In the genomic region with DNA sequence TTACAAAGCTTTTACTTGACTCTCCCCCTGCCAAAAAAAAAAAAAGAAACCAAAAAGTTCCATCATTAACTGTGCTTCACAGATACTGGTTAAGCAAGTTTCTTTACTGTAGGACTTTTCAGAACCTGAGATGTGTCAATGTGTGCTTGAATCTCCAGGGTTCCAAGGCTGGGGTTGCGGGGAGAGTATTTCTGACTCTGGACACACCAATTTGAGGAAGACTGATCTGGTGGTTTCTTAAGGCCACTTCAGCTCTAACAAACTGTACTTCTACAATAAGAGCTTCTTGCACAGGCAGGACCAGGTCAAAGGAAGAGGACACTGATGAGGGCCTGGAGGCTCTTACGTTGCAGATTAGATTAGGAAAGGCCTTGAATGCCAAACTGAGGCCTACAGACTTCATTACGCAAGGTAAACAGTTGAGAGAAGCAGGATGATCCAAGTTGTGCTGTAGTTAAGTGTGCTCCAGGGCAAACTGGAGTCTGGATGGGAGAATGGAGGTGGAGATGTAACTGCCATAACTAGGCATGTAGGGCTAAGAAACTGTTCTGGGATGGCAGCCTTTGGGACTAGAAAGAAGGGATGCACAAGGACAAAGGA, we compare ENCODE assay signal across 20 cellular contexts. TPM values are rescaled to one million over a fixed set of nuclear protein-coding genes. Genes with fewer than 3 reads are reported as not detected.
A peak's percentile ranks its signal among the peaks of the same experiment; 100 is the strongest.
DNase-seq lines count a peak whose midpoint lies in the region; ATAC-seq, FAIRE-seq and TF ChIP-seq lines count a peak whose summit lies in the region.
"Had no signal": no experiment of that assay in that cellular context is flagged by ENCODE, and none has a peak within 500 bp of the region (broad histone marks: within the 10 kb centered on the region; RNA-seq: fewer than 3 reads in every experiment).

No MANE protein-coding gene starts in this region.

- H3K79me2 ChIP-seq in HepG2 (ENCODE audit: insufficient read depth, low read length) = no peaks in the 10 kb centered on the region

- H3K27me3 ChIP-seq in HepG2 (ENCODE audit: control insufficient read depth in 1 of 2, insufficient read depth in 2 of 2, low read length in 2 of 2) = no peaks in the 10 kb centered on the region
- H3K27me3 ChIP-seq in right lobe of liver = no peaks in the 10 kb centered on the region

- TF ChIP-seq CTCF in HepG2 (CRISPR knock-in tag; IDR thresholded peaks at IDR 0.05) = no peak
- no peak for TF ChIP-seq CTCF in right lobe of liver (IDR thresholded peaks at IDR 0.05)
- TF ChIP-seq CTCF in CD14-positive monocyte (IDR thresholded peaks at IDR 0.05) = no peak

- peak overlapping the region in 7 of 10 donors; percentile 4 to 73 (median 36) for H3K27ac Mint-ChIP-seq in naive thymus-derived CD8-positive, alpha-beta T cell
- H3K27ac Mint-ChIP-seq in CD14-positive monocyte = peak overlapping the region in 2 of 7 donors; percentile 0 to 12

- H3K4me1 Mint-ChIP-seq in naive thymus-derived CD8-positive, alpha-beta T cell = peaks cover 2 to 13% (median 6%) of the 10 kb centered on the region in 4 donors
- no peaks in the 10 kb centered on the region for H3K4me1 Mint-ChIP-seq in CD14-positive monocyte

- H3K36me3 ChIP-seq in HepG2 (replicated peaks in 1 of 2; ENCODE audit: control insufficient read depth in 1 of 2, insufficient read depth in 2 of 2, low read length in 2 of 2) (peaks cover 8 to 14% of the 10 kb centered on the region in 2 experiments; a peak in 4 of 5 replicates), right lobe of liver (peaks cover 0 to 3% (median 0%) of the 10 kb centered on the region in 4 donors)

- no peaks in the 10 kb centered on the region for H3K27me3 Mint-ChIP-seq in naive thymus-derived CD8-positive, alpha-beta T cell
- H3K27me3 Mint-ChIP-seq in CD14-positive monocyte (ENCODE audit: low read depth in 3 of 3) = no peaks in the 10 kb centered on the region

- peak; percentile 40 for FAIRE-seq in HepG2 (lab: Jason Lieb, UNC)

- H3K4me1 ChIP-seq in HepG2 (ENCODE audit: insufficient read depth, low read length) = peaks cover 8% of the 10 kb centered on the region
- peaks cover 0 to 7% (median 0%) of the 10 kb centered on the region in 4 donors for H3K4me1 ChIP-seq in right lobe of liver

- no peaks in the 10 kb centered on the region for H3K9me3 Mint-ChIP-seq in naive thymus-derived CD8-positive, alpha-beta T cell
- no peaks in the 10 kb centered on the region for H3K9me3 Mint-ChIP-seq in CD14-positive monocyte

- H3K4me2 ChIP-seq in HepG2 (ENCODE audit: low read depth, low read length) = no peak overlapping the region

- H3K4me3 ChIP-seq in HepG2 (replicated peaks in 1 of 3; ENCODE audit: insufficient read depth in 1 of 3, low read depth in 2 of 3, low read length in 3 of 3) (no peak overlapping the region), right lobe of liver (no peak overlapping the region)

- no peak overlapping the region for H3K4me3 Mint-ChIP-seq in naive thymus-derived CD8-positive, alpha-beta T cell
- H3K4me3 Mint-ChIP-seq in CD14-positive monocyte = no peak overlapping the region

- no peak for TF ChIP-seq EP300 in HepG2 (IDR thresholded peaks at IDR 0.05; ENCODE audit: low read depth in 2 of 2, low read length in 2 of 2)
- TF ChIP-seq EP300 in HepG2 (CRISPR knock-in tag; IDR thresholded peaks at IDR 0.05; ENCODE audit: borderline replicate concordance) = no peak

- DNase-seq in HepG2 (ENCODE audit: low spot score) = no peak
- DNase-seq in right lobe of liver = no peak
- peak; percentile 41 for DNase-seq in amniotic epithelial cell (ENCODE audit: low read depth)
- DNase-seq in naive thymus-derived CD8-positive, alpha-beta T cell = no peak
- DNase-seq in CD14-positive monocyte (ENCODE audit: low spot score) = no peak
- DNase-seq in Right ventricle myocardium superior = no peak
- DNase-seq: C1 segment of cervical spinal cord, COR-L47, DMS153, EL, KG1, NCI-H1436, NCI-H2029, NCI-H2171 treated with DMSO at 0.1 percent for 48 hours, NCI-H748 treated with DMSO at 0.1 percent for 48 hours, OCI-M1, RPMI8226 had no signal

- POLR2A ChIA-PET in HepG2 (lab: Yijun Ruan, JAX) = interaction anchor here (0.9 kb wide), 1 partner anchor 9 kb away, joined by 3 read pairs; no protein-coding TSS in a partner anchor
- POLR2A ChIA-PET in naive thymus-derived CD8-positive, alpha-beta T cell (lab: Charles Lee) = no interaction called here

- TF ChIP-seq RAD21 in HepG2 (CRISPR knock-in tag; IDR thresholded peaks at IDR 0.05) = no peak

- no peak for TF ChIP-seq POLR2A in HepG2 (IDR thresholded peaks at IDR 0.05; ENCODE audit: insufficient read depth in 1 of 2, low read depth in 2 of 2, low read length in 2 of 2)
- no peak for TF ChIP-seq POLR2A in right lobe of liver (IDR thresholded peaks at IDR 0.05)

- no TSS peak for BruUV-seq in HepG2 (replicated peaks; lab: Mats Ljungman, UMichigan)

- H2AFZ ChIP-seq in HepG2 (ENCODE audit: low read length) = no peak overlapping the region

- no peak for ATAC-seq in HepG2
- no peak for ATAC-seq in right lobe of liver
- ATAC-seq in naive thymus-derived CD8-positive, alpha-beta T cell = no peak
- no peak for ATAC-seq in Right ventricle myocardium superior (ENCODE audit: poor library complexity)
- no peak for ATAC-seq in GM21717 (IDR thresholded peaks at IDR 0.05; ENCODE audit: unreplicated experiment)

- H4K20me1 ChIP-seq in HepG2 (ENCODE audit: insufficient read depth, low read length) = no peaks in the 10 kb centered on the region

- H3K27ac ChIP-seq in HepG2 (ENCODE audit: extremely low read length, insufficient read depth, low read length) = no peak overlapping the region
- H3K27ac ChIP-seq in right lobe of liver = no peak overlapping the region

- CTCF ChIA-PET in HepG2 (lab: Yijun Ruan, JAX; ENCODE audit: low intra/inter-chr PET ratio, low total read pairs) = no interaction called here

- H3K9ac ChIP-seq in HepG2 (ENCODE audit: insufficient read depth, low read depth, low read length) = no peak overlapping the region

- H3K36me3 Mint-ChIP-seq in naive thymus-derived CD8-positive, alpha-beta T cell = peaks cover 0 to 57% (median 14%) of the 10 kb centered on the region in 3 donors
- H3K36me3 Mint-ChIP-seq in CD14-positive monocyte = peaks cover 30 to 75% of the 10 kb centered on the region in 2 donors

- 48% methylated on average over 3 of the region's 3 CpGs for WGBS in HepG2 (ENCODE audit: low lambda C conversion rate)
- WGBS in right lobe of liver (ENCODE audit: insufficient coverage, low coverage, low lambda C conversion rate, missing lambda C conversion rate) = 52% methylated on average over 2 of the region's 3 CpGs

- intact Hi-C loops in HepG2 (cut with micrococcal nuclease; ENCODE audit: unreplicated experiment) = loop anchor here (2.0 kb wide), 1 partner anchor 38 kb away; no protein-coding TSS in a partner anchor
- intact Hi-C loops in right lobe of liver (cut with DNase I) = no loop called here
- intact Hi-C loops in CD14-positive monocyte (cut with micrococcal nuclease) = no loop called here
- intact Hi-C loops in Right ventricle myocardium superior (cut with DNase I) = no loop called here

- in situ Hi-C loops in HepG2 (cut with HindIII; ENCODE audit: extremely low pct_ligation_motif_present, low pct_unique_long_range_greater_than_20kb) = no loop called here

- H3K9me3 ChIP-seq in HepG2 (ENCODE audit: low read length) (no peaks in the 10 kb centered on the region), right lobe of liver (no peaks in the 10 kb centered on the region)

RNA-seq across cellular contexts. Expression of gene COMMD7, which starts 24.4 kb away (rescaled TPM):
- 42.1 and 50.7 TPM in 2 replicates for total RNA-seq in HepG2 (2016; rRNA removed; fragmentation: Illumina TruSeq; extraction: Trizol)
- total RNA-seq in HepG2 (2016; cell fraction: cytosol; rRNA removed; fragmentation: Illumina TruSeq; extraction: Trizol; ENCODE audit: low read depth) = 43.5 and 46.2 TPM in 2 replicates
- 45.7 and 51.2 TPM in 2 replicates for total RNA-seq in HepG2 (2016; cell fraction: insoluble cytoplasmic fraction; rRNA removed; fragmentation: Illumina TruSeq; extraction: Trizol)
- 61.6 and 66.4 TPM in 2 replicates for total RNA-seq in HepG2 (2016; cell fraction: membrane; rRNA removed; fragmentation: Illumina TruSeq; extraction: Trizol)
- 18.5 and 21.3 TPM in 2 replicates for total RNA-seq in HepG2 (2016; cell fraction: nucleus; rRNA removed; fragmentation: Illumina TruSeq; extraction: Trizol)
- polyA plus RNA-seq in HepG2 (2011; rRNA removed) = 53.3 and 57.6 TPM in 2 replicates
- polyA plus RNA-seq in HepG2 (2011; cell fraction: cytosol; rRNA removed) = 43.6 and 53.1 TPM in 2 replicates
- 25.7 and 36.0 TPM in 2 replicates for polyA plus RNA-seq in HepG2 (2011; cell fraction: nucleus; rRNA removed)
- polyA plus RNA-seq in HepG2 (2012) = 41.4 and 42.8 TPM in 2 replicates
- polyA plus RNA-seq in HepG2 (2016; cell fraction: cytosol; fragmentation: Illumina TruSeq; extraction: Trizol; ENCODE audit: low read depth) = 58.9 and 74.1 TPM in 2 replicates
- 70.1 and 77.5 TPM in 2 replicates for polyA plus RNA-seq in HepG2 (2016; cell fraction: insoluble cytoplasmic fraction; fragmentation: Illumina TruSeq; extraction: Trizol; ENCODE audit: low read depth)
- 74.5 and 89.5 TPM in 2 replicates for polyA plus RNA-seq in HepG2 (2016; cell fraction: membrane; fragmentation: Illumina TruSeq; extraction: Trizol; ENCODE audit: low read depth)
- polyA plus RNA-seq in HepG2 (2016; cell fraction: nucleus; fragmentation: Illumina TruSeq; extraction: Trizol; ENCODE audit: insufficient read depth, low read depth) = 54.8 and 59.1 TPM in 2 replicates
- polyA minus RNA-seq in HepG2 (2011; rRNA and poly(A)+ RNA removed; ENCODE audit: low replicate concordance) = 21.5 and 39.2 TPM in 2 replicates
- polyA minus RNA-seq in HepG2 (2011; cell fraction: cytosol; rRNA and poly(A)+ RNA removed) = 16.5 and 16.9 TPM in 2 replicates
- 9.7 and 13.8 TPM in 2 replicates for polyA minus RNA-seq in HepG2 (2011; cell fraction: nucleus; rRNA and poly(A)+ RNA removed)
- 10 to 100 TPM; 15.2 to 21.3 (median 18.6) TPM for total RNA-seq in right lobe of liver
- total RNA-seq in naive thymus-derived CD8-positive, alpha-beta T cell = 10 to 100 TPM; 32.4 to 36.4 TPM
- polyA plus RNA-seq in naive thymus-derived CD8-positive, alpha-beta T cell = 100 to 1,000 TPM; 120 to 138 (median 123) TPM
- 100 to 1,000 TPM; 120 to 133 TPM for polyA plus RNA-seq in CD14-positive monocyte
- 47.8 TPM for total RNA-seq in Right ventricle myocardium superior

RNA-seq across cellular contexts. Expression of gene DNMT3B, which starts 43.3 kb away (rescaled TPM):
- total RNA-seq in HepG2 (2016; rRNA removed; fragmentation: Illumina TruSeq; extraction: Trizol) (13.2 and 13.9 TPM in 2 replicates), right lobe of liver (under 1 TPM; 0.43 to 0.88 (median 0.65) TPM), Right ventricle myocardium superior (0.22 TPM)
- 4.8 and 5.6 TPM in 2 replicates for total RNA-seq in HepG2 (2016; cell fraction: cytosol; rRNA removed; fragmentation: Illumina TruSeq; extraction: Trizol; ENCODE audit: low read depth)
- total RNA-seq in HepG2 (2016; cell fraction: insoluble cytoplasmic fraction; rRNA removed; fragmentation: Illumina TruSeq; extraction: Trizol) = 12.3 and 14.0 TPM in 2 replicates
- 7.7 TPM in 2 replicates for total RNA-seq in HepG2 (2016; cell fraction: membrane; rRNA removed; fragmentation: Illumina TruSeq; extraction: Trizol)
- 11.8 and 13.9 TPM in 2 replicates for total RNA-seq in HepG2 (2016; cell fraction: nucleus; rRNA removed; fragmentation: Illumina TruSeq; extraction: Trizol)
- polyA plus RNA-seq in HepG2 (2011; rRNA removed) (3.8 and 4.5 TPM in 2 replicates), CD14-positive monocyte (under 1 TPM in 1 of 2 donors, not detected in 1; 0.39 TPM)
- 2.1 and 2.3 TPM in 2 replicates for polyA plus RNA-seq in HepG2 (2011; cell fraction: cytosol; rRNA removed)
- polyA plus RNA-seq in HepG2 (2011; cell fraction: nucleus; rRNA removed) = 9.9 and 12.6 TPM in 2 replicates
- polyA plus RNA-seq in HepG2 (2012) = 2.3 and 4.4 TPM in 2 replicates
- 0.97 and 1.1 TPM in 2 replicates for polyA plus RNA-seq in HepG2 (2016; cell fraction: cytosol; fragmentation: Illumina TruSeq; extraction: Trizol; ENCODE audit: low read depth)
- 12.3 and 14.5 TPM in 2 replicates for polyA plus RNA-seq in HepG2 (2016; cell fraction: insoluble cytoplasmic fraction; fragmentation: Illumina TruSeq; extraction: Trizol; ENCODE audit: low read depth)
- polyA plus RNA-seq in HepG2 (2016; cell fraction: membrane; fragmentation: Illumina TruSeq; extraction: Trizol; ENCODE audit: low read depth) = 3.8 and 4.4 TPM in 2 replicates
- 27.6 and 29.8 TPM in 2 replicates for polyA plus RNA-seq in HepG2 (2016; cell fraction: nucleus; fragmentation: Illumina TruSeq; extraction: Trizol; ENCODE audit: insufficient read depth, low read depth)
- 4.9 and 9.1 TPM in 2 replicates for polyA minus RNA-seq in HepG2 (2011; rRNA and poly(A)+ RNA removed; ENCODE audit: low replicate concordance)
- 1.8 and 2.3 TPM in 2 replicates for polyA minus RNA-seq in HepG2 (2011; cell fraction: cytosol; rRNA and poly(A)+ RNA removed)
- 2.6 and 3.0 TPM in 2 replicates for polyA minus RNA-seq in HepG2 (2011; cell fraction: nucleus; rRNA and poly(A)+ RNA removed)
- under 1 TPM; 0.44 to 0.82 TPM for total RNA-seq in naive thymus-derived CD8-positive, alpha-beta T cell
- polyA plus RNA-seq in naive thymus-derived CD8-positive, alpha-beta T cell = under 1 TPM in 2 of 3 donors, not detected in 1; 0.08 to 0.65 TPM

RNA-seq across cellular contexts. Expression of gene C20orf203, which starts 45.1 kb away (rescaled TPM):
- 0.02 TPM in 1 of 2 replicates, not detected in the other for total RNA-seq in HepG2 (2016; rRNA removed; fragmentation: Illumina TruSeq; extraction: Trizol)
- total RNA-seq in HepG2 (2016; cell fraction: cytosol; rRNA removed; fragmentation: Illumina TruSeq; extraction: Trizol; ENCODE audit: low read depth) = not detected in 2 replicates
- total RNA-seq in HepG2 (2016; cell fraction: insoluble cytoplasmic fraction; rRNA removed; fragmentation: Illumina TruSeq; extraction: Trizol) = 0.03 and 0.04 TPM in 2 replicates
- not detected in 2 replicates for total RNA-seq in HepG2 (2016; cell fraction: membrane; rRNA removed; fragmentation: Illumina TruSeq; extraction: Trizol)
- 0.12 TPM in 1 of 2 replicates, not detected in the other for total RNA-seq in HepG2 (2016; cell fraction: nucleus; rRNA removed; fragmentation: Illumina TruSeq; extraction: Trizol)
- polyA plus RNA-seq in HepG2 (2011; rRNA removed) = 0.04 and 0.05 TPM in 2 replicates
- 0.01 TPM in 1 of 2 replicates, not detected in the other for polyA plus RNA-seq in HepG2 (2011; cell fraction: cytosol; rRNA removed)
- polyA plus RNA-seq in HepG2 (2011; cell fraction: nucleus; rRNA removed) = 0.24 and 0.29 TPM in 2 replicates
- polyA plus RNA-seq in HepG2 (2012) = 0.03 and 0.08 TPM in 2 replicates
- polyA plus RNA-seq in HepG2 (2016; cell fraction: cytosol; fragmentation: Illumina TruSeq; extraction: Trizol; ENCODE audit: low read depth) = not detected in 2 replicates
- not detected in 2 replicates for polyA plus RNA-seq in HepG2 (2016; cell fraction: insoluble cytoplasmic fraction; fragmentation: Illumina TruSeq; extraction: Trizol; ENCODE audit: low read depth)
- 0.06 TPM in 1 of 2 replicates, not detected in the other for polyA plus RNA-seq in HepG2 (2016; cell fraction: membrane; fragmentation: Illumina TruSeq; extraction: Trizol; ENCODE audit: low read depth)
- polyA plus RNA-seq in HepG2 (2016; cell fraction: nucleus; fragmentation: Illumina TruSeq; extraction: Trizol; ENCODE audit: insufficient read depth, low read depth) = not detected in 2 replicates
- 0.18 TPM in 1 of 2 replicates, not detected in the other for polyA minus RNA-seq in HepG2 (2011; rRNA and poly(A)+ RNA removed; ENCODE audit: low replicate concordance)
- not detected in 2 replicates for polyA minus RNA-seq in HepG2 (2011; cell fraction: cytosol; rRNA and poly(A)+ RNA removed)
- polyA minus RNA-seq in HepG2 (2011; cell fraction: nucleus; rRNA and poly(A)+ RNA removed) = 0.12 and 0.13 TPM in 2 replicates
- not detected for total RNA-seq in right lobe of liver
- under 1 TPM; 0.41 to 0.57 TPM for total RNA-seq in naive thymus-derived CD8-positive, alpha-beta T cell
- under 1 TPM in 1 of 3 donors, not detected in 2; 0.18 TPM for polyA plus RNA-seq in naive thymus-derived CD8-positive, alpha-beta T cell
- polyA plus RNA-seq in CD14-positive monocyte = not detected
- total RNA-seq in Right ventricle myocardium superior = not detected
- total RNA-seq: A673, NCI-H460 had no signal
